ENCODE assay signal across 18 cellular contexts in the genomic region with DNA sequence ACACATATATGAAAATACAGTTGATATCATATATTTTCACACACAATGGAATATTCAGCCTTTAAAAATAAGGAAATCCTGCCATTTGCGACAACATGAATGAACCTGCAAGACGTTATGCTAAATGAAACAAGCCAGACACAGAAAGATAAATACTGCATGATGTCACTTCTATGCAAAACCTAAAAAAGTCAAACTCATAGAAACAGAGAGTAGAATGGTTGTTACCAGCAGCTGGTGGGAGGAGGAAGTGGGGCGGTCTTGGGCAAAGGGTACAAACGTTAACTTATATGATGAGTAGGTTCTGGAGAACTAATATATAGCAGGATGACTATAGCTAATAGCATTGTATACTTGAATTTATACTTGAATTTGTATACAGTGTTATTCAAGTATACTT.
DNase-seq lines count a peak whose midpoint lies in the region; ATAC-seq, FAIRE-seq and TF ChIP-seq lines count a peak whose summit lies in the region.
"Had no signal": no experiment of that assay in that cellular context is flagged by ENCODE, and none has a peak within 500 bp of the region (broad histone marks: within the 10 kb centered on the region; RNA-seq: fewer than 3 reads in every experiment).

No MANE protein-coding gene starts in this region.

- no peaks in the 10 kb centered on the region for H3K4me1 ChIP-seq in GM12878 (ENCODE audit: control insufficient read depth, insufficient read depth, low read length)
- H3K4me1 ChIP-seq in Karpas-422 (ENCODE audit: low read length): no peaks in the 10 kb centered on the region
- H3K4me1 ChIP-seq: BLaER1 had no signal

- H3K4me3 Mint-ChIP-seq in type B pancreatic cell (no peak overlapping the region), progenitor cell of endocrine pancreas (ENCODE audit: low read depth) (no peak overlapping the region)
- H3K4me3 Mint-ChIP-seq: CD14-positive monocyte; CD4-positive, alpha-beta memory T cell; GM23338 had no signal

- no peak for TF ChIP-seq EP300 in GM12878 (IDR thresholded peaks at IDR 0.05; ENCODE audit: borderline replicate concordance in 1 of 2, control insufficient read depth in 1 of 2, low read depth in 2 of 2, low read length in 2 of 2)

- H3K27me3 Mint-ChIP-seq in type B pancreatic cell (no peaks in the 10 kb centered on the region), progenitor cell of endocrine pancreas (no peaks in the 10 kb centered on the region)

- FAIRE-seq in GM12891 (lab: Jason Lieb, UNC): no peak
- peak; percentile 35 for FAIRE-seq in GM12878 (lab: Jason Lieb, UNC)
- FAIRE-seq: GM18507, H54 had no signal

- H3K27ac Mint-ChIP-seq in type B pancreatic cell: peak overlapping the region; percentile 35
- H3K27ac Mint-ChIP-seq in progenitor cell of endocrine pancreas: no peak overlapping the region
- H3K27ac Mint-ChIP-seq: CD14-positive monocyte; CD4-positive, alpha-beta memory T cell; GM23338 had no signal

- no TSS peak for BruUV-seq in GM12878 (replicated peaks; lab: Mats Ljungman, UMichigan)

- no peak overlapping the region for H3K9ac ChIP-seq in GM12878 (ENCODE audit: control insufficient read depth, insufficient read depth, low read length)
- no peak overlapping the region for H3K9ac ChIP-seq in Karpas-422 (ENCODE audit: low read length)
- H3K9ac ChIP-seq: BLaER1 had no signal

- H2AFZ ChIP-seq in GM12878 (ENCODE audit: control insufficient read depth, low read depth, low read length): no peak overlapping the region
- no peak overlapping the region for H2AFZ ChIP-seq in Karpas-422 (ENCODE audit: low read length)
- H2AFZ ChIP-seq: GM23338 had no signal

- H3K79me2 ChIP-seq in GM12878 (ENCODE audit: control insufficient read depth, insufficient read depth, low read length): no peaks in the 10 kb centered on the region
- no peaks in the 10 kb centered on the region for H3K79me2 ChIP-seq in Karpas-422 (ENCODE audit: low read length)

- TF ChIP-seq POLR2A in GM12891 (IDR thresholded peaks at IDR 0.05; ENCODE audit: low read depth, low read length) (no peak), GM12878 (IDR thresholded peaks at IDR 0.05; ENCODE audit: low read depth, low read length) (no peak), lower leg skin (IDR thresholded peaks at IDR 0.05) (no peak)

- H3K9me2 ChIP-seq in Karpas-422 (replicated peaks; ENCODE audit: insufficient read depth, low read length): no peaks in the 10 kb centered on the region

- H3K4me2 ChIP-seq in GM12878 (ENCODE audit: control insufficient read depth, insufficient read depth) (no peak overlapping the region), Karpas-422 (ENCODE audit: low read depth, low read length, poor library complexity, severe bottlenecking) (no peak overlapping the region)
- H3K4me2 ChIP-seq: BLaER1, GM23338 had no signal

- no peak for TF ChIP-seq RAD21 in GM12878 (IDR thresholded peaks at IDR 0.05; ENCODE audit: insufficient read depth, low read depth, low read length)

- no peak overlapping the region for H3K27ac ChIP-seq in GM12878 (ENCODE audit: control insufficient read depth, insufficient read depth)
- no peak overlapping the region for H3K27ac ChIP-seq in Karpas-422 (ENCODE audit: low read length)
- H3K27ac ChIP-seq: BLaER1 had no signal

- POLR2A ChIA-PET in GM12878 (lab: Charles Lee): interaction anchor here (0.6 to 1.0 kb wide), 3 partner anchors 57 to 188 kb away, joined by 3 read pairs; no protein-coding TSS in a partner anchor

- H3K36me3 ChIP-seq in GM12878 (ENCODE audit: control insufficient read depth in 2 of 2, insufficient read depth in 2 of 2, low read length in 1 of 2) (no peaks in the 10 kb centered on the region), Karpas-422 (ENCODE audit: insufficient read depth, low read length) (no peaks in the 10 kb centered on the region)
- H3K36me3 ChIP-seq: BLaER1 had no signal

- H3K4me1 Mint-ChIP-seq in type B pancreatic cell (ENCODE audit: unreplicated experiment) (peaks cover 15% of the 10 kb centered on the region), progenitor cell of endocrine pancreas (ENCODE audit: low read depth) (peaks cover 4% of the 10 kb centered on the region)
- H3K4me1 Mint-ChIP-seq: CD14-positive monocyte; CD4-positive, alpha-beta memory T cell had no signal

- no peaks in the 10 kb centered on the region for H4K20me1 ChIP-seq in GM12878 (ENCODE audit: control insufficient read depth, insufficient read depth)
- H4K20me1 ChIP-seq in Karpas-422 (ENCODE audit: insufficient read depth, low read depth, low read length): no peaks in the 10 kb centered on the region
- H4K20me1 ChIP-seq: BLaER1 had no signal

- ATAC-seq in HG02885 (IDR thresholded peaks at IDR 0.05; ENCODE audit: poor library complexity, unreplicated experiment) (peak; percentile 64), GM12878 (peak; percentile 90)
- ATAC-seq: GM23338 had no signal

- H3K4me3 ChIP-seq in GM12878 (no peak overlapping the region), Karpas-422 (ENCODE audit: low read length) (no peak overlapping the region), lower leg skin (ENCODE audit: low read depth, poor library complexity, severe bottlenecking) (no peak overlapping the region)
- H3K4me3 ChIP-seq: BLaER1, GM23338 had no signal

- H3K9me3 Mint-ChIP-seq in type B pancreatic cell (peaks cover 9% of the 10 kb centered on the region), progenitor cell of endocrine pancreas (ENCODE audit: low read depth) (no peaks in the 10 kb centered on the region)
- H3K9me3 Mint-ChIP-seq: GM23338 had no signal

- WGBS in GM12878 (ENCODE audit: insufficient coverage, insufficient replicate concordance, low lambda C conversion rate, missing lambda C conversion rate): 36% methylated on average over 4 of the region's 4 CpGs
- WGBS in lower leg skin, 2 donors: 53 to 78% methylated on average over 4 of the region's 4 CpGs

- CTCF ChIA-PET in GM12878 (lab: Yijun Ruan, JAX): interaction anchor here (0.7 to 1.2 kb wide), 2 partner anchors 13 to 1381 kb away, joined by 3 to 4 read pairs; no protein-coding TSS in a partner anchor

- RAD21 ChIA-PET in GM12878 (lab: Charles Lee; ENCODE audit: unreplicated experiment): interaction anchor here (1.0 kb wide), 1 partner anchor 79 kb away, joined by 4 read pairs; no protein-coding TSS in a partner anchor

- in situ Hi-C loops in GM12878 (cut with MboI): no loop called here

- intact Hi-C loops in GM12878 (cut with micrococcal nuclease; ENCODE audit: unreplicated experiment) (no loop called here), lower leg skin (cut with DNase I; ENCODE audit: low total_unique reads) (no loop called here)

- SMC1A ChIA-PET in GM12878 (lab: Charles Lee; ENCODE audit: uncharacterized antibody, unreplicated experiment): interaction anchor here (0.7 to 1.5 kb wide), 6 partner anchors 17 to 337 kb away, joined by 3 to 4 read pairs (median 3); no protein-coding TSS in a partner anchor

- peaks cover 4% of the 10 kb centered on the region for H3K36me3 Mint-ChIP-seq in type B pancreatic cell
- no peaks in the 10 kb centered on the region for H3K36me3 Mint-ChIP-seq in progenitor cell of endocrine pancreas (ENCODE audit: insufficient read depth)
- H3K36me3 Mint-ChIP-seq: CD14-positive monocyte; CD4-positive, alpha-beta memory T cell had no signal

- DNase-seq in GM12891 (ENCODE audit: insufficient read length, low spot score) (no peak), GM12878 (ENCODE audit: low read depth, low spot score) (no peak), type B pancreatic cell (ENCODE audit: extremely low spot score, unreplicated experiment) (no peak), Karpas-422 (no peak), lower leg skin (ENCODE audit: low spot score in 2 of 2) (no peak), progenitor cell of endocrine pancreas (ENCODE audit: low spot score, unreplicated experiment) (no peak)
- DNase-seq: 8988T; CD4-positive, alpha-beta memory T cell; DMS153; DMS79; GDM1; HCEC 1CT had no signal

- no peak for TF ChIP-seq CTCF in GM12878 (IDR thresholded peaks at IDR 0.05 in 2 of 3, conservative IDR thresholded peaks at IDR 0.05 in 1 of 3; ENCODE audit: control insufficient read depth in 2 of 3, extremely low read depth in 1 of 3, insufficient read depth in 1 of 3, low read depth in 3 of 3, low read length in 3 of 3)
- no peak for TF ChIP-seq CTCF in type B pancreatic cell (conservative IDR thresholded peaks at IDR 0.05)
- no peak for TF ChIP-seq CTCF in lower leg skin (IDR thresholded peaks at IDR 0.05)
- TF ChIP-seq CTCF in progenitor cell of endocrine pancreas (IDR thresholded peaks at IDR 0.05; ENCODE audit: unreplicated experiment): no peak

- no peaks in the 10 kb centered on the region; the same call in 1 of the 3 replicates for H3K9me3 ChIP-seq in GM12878 (replicated peaks; ENCODE audit: control insufficient read depth, insufficient read depth, low read length)
- H3K9me3 ChIP-seq in Karpas-422 (ENCODE audit: low read length): peaks cover 7% of the 10 kb centered on the region
- H3K9me3 ChIP-seq: BLaER1 had no signal

- H3K27me3 ChIP-seq in GM12878 (replicated peaks in 1 of 2; ENCODE audit: control insufficient read depth in 2 of 2, insufficient read depth in 2 of 2, low read length in 1 of 2) (no peaks in the 10 kb centered on the region), Karpas-422 (ENCODE audit: low read length) (no peaks in the 10 kb centered on the region)
- H3K27me3 ChIP-seq: BLaER1 had no signal

TF ChIP-seq in GM12891, 5 proteins besides CTCF, POLR2A, EP300 and RAD21:
- TF ChIP-seq SPI1 (IDR thresholded peaks at IDR 0.05; ENCODE audit: low read depth, low read length): peak; percentile 69
- no peak for TF ChIP-seq PAX5 (IDR thresholded peaks at IDR 0.05; ENCODE audit: insufficient read depth, low read length, severe bottlenecking)

TF ChIP-seq in GM12878, 131 proteins besides CTCF, POLR2A, EP300 and RAD21 (continues in another document):
- TF ChIP-seq, protein P1, sequence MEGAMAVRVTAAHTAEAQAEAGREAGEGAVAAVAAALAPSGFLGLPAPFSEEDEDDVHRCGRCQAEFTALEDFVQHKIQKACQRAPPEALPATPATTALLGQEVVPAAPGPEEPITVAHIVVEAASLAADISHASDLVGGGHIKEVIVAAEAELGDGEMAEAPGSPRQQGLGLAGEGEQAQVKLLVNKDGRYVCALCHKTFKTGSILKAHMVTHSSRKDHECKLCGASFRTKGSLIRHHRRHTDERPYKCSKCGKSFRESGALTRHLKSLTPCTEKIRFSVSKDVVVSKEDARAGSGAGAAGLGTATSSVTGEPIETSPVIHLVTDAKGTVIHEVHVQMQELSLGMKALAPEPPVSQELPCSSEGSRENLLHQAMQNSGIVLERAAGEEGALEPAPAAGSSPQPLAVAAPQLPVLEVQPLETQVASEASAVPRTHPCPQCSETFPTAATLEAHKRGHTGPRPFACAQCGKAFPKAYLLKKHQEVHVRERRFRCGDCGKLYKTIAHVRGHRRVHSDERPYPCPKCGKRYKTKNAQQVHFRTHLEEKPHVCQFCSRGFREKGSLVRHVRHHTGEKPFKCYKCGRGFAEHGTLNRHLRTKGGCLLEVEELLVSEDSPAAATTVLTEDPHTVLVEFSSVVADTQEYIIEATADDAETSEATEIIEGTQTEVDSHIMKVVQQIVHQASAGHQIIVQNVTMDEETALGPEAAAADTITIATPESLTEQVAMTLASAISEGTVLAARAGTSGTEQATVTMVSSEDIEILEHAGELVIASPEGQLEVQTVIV (IDR thresholded peaks at IDR 0.05; ENCODE audit: borderline replicate concordance, partially characterized antibody): no peak
- TF ChIP-seq ATF7 (IDR thresholded peaks at IDR 0.05; ENCODE audit: low read depth) (peak; percentile 76), EGR1 (IDR thresholded peaks at IDR 0.05; ENCODE audit: borderline replicate concordance in 1 of 2, low read depth in 2 of 2, low read length in 2 of 2) (no peak)
